In the genomic region with DNA sequence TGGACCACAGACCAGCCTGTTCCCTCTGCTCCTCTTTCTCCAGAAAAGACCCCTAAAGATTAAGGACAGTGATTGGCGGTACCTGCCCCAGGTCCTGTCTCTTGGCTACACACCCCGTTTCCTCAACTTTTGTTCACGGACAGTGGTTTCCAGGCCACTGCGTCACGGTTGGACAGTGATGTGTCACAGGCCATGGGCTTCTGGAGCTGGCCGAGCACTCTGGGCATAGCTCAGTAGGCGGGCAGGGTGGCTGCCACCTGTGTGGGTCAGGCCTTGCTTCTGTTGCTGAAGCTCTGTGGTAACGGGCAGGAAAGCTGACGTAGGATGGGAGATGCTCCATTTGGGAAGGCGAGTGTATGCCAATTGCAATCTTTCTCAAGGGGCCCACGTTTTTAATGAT, we compare ENCODE assay signal across 14 cellular contexts. TPM values are rescaled to one million over a fixed set of nuclear protein-coding genes. Genes with fewer than 3 reads are reported as not detected.
A peak's percentile ranks its signal among the peaks of the same experiment; 100 is the strongest.
DNase-seq lines count a peak whose midpoint lies in the region; ATAC-seq, FAIRE-seq and TF ChIP-seq lines count a peak whose summit lies in the region.
"Had no signal": no experiment of that assay in that cellular context is flagged by ENCODE, and none has a peak within 500 bp of the region (broad histone marks: within the 10 kb centered on the region; RNA-seq: fewer than 3 reads in every experiment).

No MANE protein-coding gene starts in this region.

- peaks cover 21% of the 10 kb centered on the region for H3K4me1 ChIP-seq in left ventricle myocardium inferior
- H3K4me1 ChIP-seq in H1 (replicated peaks in 1 of 4; ENCODE audit: control insufficient read depth in 3 of 4, insufficient read depth in 4 of 4, low read length in 3 of 4): 0 out of 7 replicates have a peak, but pooled peaks cover 0 to 2% (median 0%) of the 10 kb centered on the region in 4 experiments
- H3K4me1 ChIP-seq in parathyroid adenoma: peaks cover 21% of the 10 kb centered on the region
- H3K4me1 ChIP-seq: A549 had no signal

- H3K9ac ChIP-seq in H1 (replicated peaks in 1 of 4; ENCODE audit: extremely low read depth in 1 of 4, low read depth in 3 of 4, low read length in 3 of 4): no peak overlapping the region
- no peak overlapping the region for H3K9ac ChIP-seq in parathyroid adenoma

- H3K79me2 ChIP-seq in H1 (ENCODE audit: control insufficient read depth in 1 of 2, insufficient read depth in 2 of 2, low read length in 2 of 2): no peaks in the 10 kb centered on the region
- no peaks in the 10 kb centered on the region for H3K79me2 ChIP-seq in parathyroid adenoma

- CTCF ChIA-PET in H1 (lab: Charles Lee; ENCODE audit: partially characterized antibody): interaction anchor here (0.9 to 30.2 kb wide), 14 partner anchors 6 to 191 kb away, joined by 3 to 1283 read pairs (median 68); a partner anchor contains a TSS

- H3K4me3 ChIP-seq in left ventricle myocardium inferior (no peak overlapping the region), H1 (ENCODE audit: extremely low read depth in 1 of 4, insufficient read depth in 2 of 4, low read depth in 3 of 4, low read length in 4 of 4) (no peak overlapping the region), parathyroid adenoma (ENCODE audit: low read depth, low read length) (no peak overlapping the region)
- H3K4me3 ChIP-seq: A549 had no signal

- no peak overlapping the region for H3K18ac ChIP-seq in H1 (ENCODE audit: extremely low read depth, low read length)

- H3K23ac ChIP-seq in H1 (ENCODE audit: insufficient read length): no peak overlapping the region

- H3K27me3 ChIP-seq in left ventricle myocardium inferior (ENCODE audit: low read depth) (no peaks in the 10 kb centered on the region), H1 (replicated peaks in 1 of 4; ENCODE audit: control insufficient read depth in 3 of 4, extremely low read depth in 1 of 4, insufficient read depth in 3 of 4, low read length in 3 of 4) (no peaks in the 10 kb centered on the region; a peak in 1 of 7 replicates), parathyroid adenoma (ENCODE audit: control insufficient read depth, insufficient read depth, low read length) (no peaks in the 10 kb centered on the region)

- no peak overlapping the region for H4K91ac ChIP-seq in H1 (replicated peaks; ENCODE audit: insufficient read length, low read length)

- H3K9me3 ChIP-seq in left ventricle myocardium inferior (replicated peaks): no peaks in the 10 kb centered on the region
- no peaks in the 10 kb centered on the region for H3K9me3 ChIP-seq in H1 (ENCODE audit: insufficient read depth in 2 of 2, low read depth in 1 of 2, low read length in 1 of 2)
- H3K9me3 ChIP-seq in parathyroid adenoma (ENCODE audit: control insufficient read depth, low read length): no peaks in the 10 kb centered on the region
- H3K9me3 ChIP-seq: A549 had no signal

- no peak overlapping the region for H2BK20ac ChIP-seq in H1 (ENCODE audit: low read length)

- no peak overlapping the region for H3K4me2 ChIP-seq in H1 (ENCODE audit: insufficient read depth in 1 of 2, low read depth in 2 of 2, low read length in 2 of 2)
- no peak overlapping the region for H3K4me2 ChIP-seq in parathyroid adenoma (ENCODE audit: low read length)
- H3K4me2 ChIP-seq: A549 had no signal

- no peak overlapping the region for H2BK15ac ChIP-seq in H1 (ENCODE audit: low read length)

- no peak for TF ChIP-seq POLR2A in H1 (IDR thresholded peaks at IDR 0.05; ENCODE audit: control extremely low read depth in 1 of 2, low read depth in 2 of 2, low read length in 2 of 2)

- TF ChIP-seq RAD21 in H1 (IDR thresholded peaks at IDR 0.05 in 1 of 2, conservative IDR thresholded peaks at IDR 0.05 in 1 of 2; ENCODE audit: low read depth in 2 of 2, low read length in 2 of 2): no peak

- ATAC-seq in GM19452 (IDR thresholded peaks at IDR 0.05; ENCODE audit: unreplicated experiment) (no peak), HG03439 (IDR thresholded peaks at IDR 0.05; ENCODE audit: unreplicated experiment) (no peak)
- ATAC-seq: A549, HCT116 had no signal

- no peak overlapping the region for H3K56ac ChIP-seq in H1 (replicated peaks; ENCODE audit: insufficient read length, low read depth, low read length)

- peaks cover 50% of the 10 kb centered on the region for H3K36me3 ChIP-seq in left ventricle myocardium inferior
- H3K36me3 ChIP-seq in H1 (ENCODE audit: control insufficient read depth in 2 of 4, insufficient read depth in 4 of 4, low read length in 3 of 4): peaks cover 2 to 18% (median 13%) of the 10 kb centered on the region in 4 experiments; a peak in 7 of 8 replicates
- no peaks in the 10 kb centered on the region for H3K36me3 ChIP-seq in parathyroid adenoma (ENCODE audit: control insufficient read depth, insufficient read depth, low read length)

- no peak for FAIRE-seq in H1 (lab: Jason Lieb, UNC)
- FAIRE-seq: A549 had no signal

- no peak for TF ChIP-seq CTCF in left ventricle myocardium inferior (IDR thresholded peaks at IDR 0.05; ENCODE audit: borderline replicate concordance)
- no peak for TF ChIP-seq CTCF in H1 (IDR thresholded peaks at IDR 0.05; ENCODE audit: control extremely low read depth in 1 of 3, insufficient read depth in 1 of 3, low read depth in 1 of 3, low read length in 3 of 3)
- no peak for TF ChIP-seq CTCF in parathyroid adenoma (IDR thresholded peaks at IDR 0.05)

- no peak overlapping the region for H3K27ac ChIP-seq in left ventricle myocardium inferior (replicated peaks)
- no peak overlapping the region for H3K27ac ChIP-seq in H1 (ENCODE audit: low read depth, low read length)
- peak overlapping the region; percentile 33 for H3K27ac ChIP-seq in parathyroid adenoma
- H3K27ac ChIP-seq: A549 had no signal

- TF ChIP-seq EP300 in H1 (IDR thresholded peaks at IDR 0.05; ENCODE audit: borderline replicate concordance in 1 of 2, low read depth in 2 of 2, low read length in 2 of 2): no peak

- no peak overlapping the region for H4K5ac ChIP-seq in H1 (ENCODE audit: insufficient read length, low read depth, low read length)

- no peak overlapping the region for H3K4ac ChIP-seq in H1 (replicated peaks; ENCODE audit: insufficient read length, low read depth, low read length)

- peak; percentile 71 for DNase-seq in cardiac septum (ENCODE audit: low spot score)
- no peak for DNase-seq in left ventricle myocardium inferior
- DNase-seq in H1 (ENCODE audit: low read depth in 1 of 2, low spot score in 2 of 2): no peak
- no peak for DNase-seq in NOMO-1 (lab: John Stamatoyannopoulos, UW; ENCODE audit: unreplicated experiment in 2 of 2)
- DNase-seq: CD4-positive, CD25-positive, alpha-beta regulatory T cell; MV-4-11; NCI-H1436 treated with DMSO at 0.1 percent for 48 hours; NCI-H2081; NCI-H524 had no signal

- intact Hi-C loops in cardiac septum (cut with DNase I) (loop anchor here (10.0 kb wide), 1 partner anchor 200 kb away; no protein-coding TSS in a partner anchor), left ventricle myocardium inferior (cut with micrococcal nuclease) (no loop called here)

- H3K79me1 ChIP-seq in H1 (ENCODE audit: low read depth, low read length): peaks cover 3% of the 10 kb centered on the region; the same call in 1 of the 2 replicates

- H2AFZ ChIP-seq in H1 (ENCODE audit: low read length) (no peak overlapping the region), parathyroid adenoma (no peak overlapping the region)

- H3K23me2 ChIP-seq in H1 (ENCODE audit: low read depth, low read length): no peaks in the 10 kb centered on the region; the same call in 1 of the 2 replicates

- H4K20me1 ChIP-seq in H1 (replicated peaks in 1 of 2; ENCODE audit: control insufficient read depth in 1 of 2, insufficient read depth in 2 of 2, low read length in 2 of 2): peaks cover 11 to 18% of the 10 kb centered on the region in 2 experiments

- WGBS in H1 (ENCODE audit: extremely low coverage in 1 of 2, insufficient coverage in 1 of 2, insufficient read length in 1 of 2, insufficient replicate concordance in 2 of 2, low coverage in 1 of 2, low lambda C conversion rate in 2 of 2, missing lambda C conversion rate in 1 of 2), 2 experiments: 81% methylated on average over 11 of the region's 11 CpGs; no CpG with 5 or more reads in 1 of the 2 experiments

- POLR2A ChIA-PET in H1 (lab: Charles Lee; ENCODE audit: partially characterized antibody): interaction anchor here (1.4 to 2.6 kb wide), 3 partner anchors 78 to 92 kb away, joined by 3 to 10 read pairs (median 8); no protein-coding TSS in a partner anchor

- H3K14ac ChIP-seq in H1 (ENCODE audit: insufficient read length): no peak overlapping the region

- H2AK5ac ChIP-seq in H1 (ENCODE audit: low read depth, low read length): no peak overlapping the region

- H4K8ac ChIP-seq in H1 (ENCODE audit: extremely low read depth, insufficient read depth, low read length): peak overlapping the region; percentile 82; the same call in 1 of the 2 replicates

- H2BK12ac ChIP-seq in H1 (ENCODE audit: low read depth, low read length): no peak overlapping the region

- H2BK5ac ChIP-seq in H1 (ENCODE audit: low read depth, low read length): no peak overlapping the region

- no peak overlapping the region for H2BK120ac ChIP-seq in H1 (replicated peaks; ENCODE audit: low read depth, low read length)

TF ChIP-seq in H1, 55 proteins besides CTCF, POLR2A, EP300 and RAD21:
- no peak for TF ChIP-seq HDAC6 (IDR thresholded peaks at IDR 0.05; ENCODE audit: low read depth, low read length)
- TF ChIP-seq BACH1 (IDR thresholded peaks at IDR 0.05; ENCODE audit: low read length): no peak
TF ChIP-seq in H1: peak in this region for 0.

RNA-seq across cellular contexts. Expression of a gene that starts 13.6 kb away (rescaled TPM):
- total RNA-seq in cardiac septum (12.2 TPM), left ventricle myocardium inferior (22.8 TPM)
- total RNA-seq in H1 (2021; fragmentation: NEBNext Ultra II Directional; extraction: Animal tissue kit (Norgen Biotek cat#: 25700)): 29.9 and 31.3 TPM in 2 replicates
- 14.8 and 15.3 TPM in 2 replicates for polyA plus RNA-seq in H1 (2011; rRNA removed)
- polyA plus RNA-seq in H1 (2011; cell fraction: cytosol; rRNA removed): 19.8 TPM
- polyA plus RNA-seq in H1 (2011; cell fraction: nucleus; rRNA removed): 34.3 TPM
- 16.3 to 20.5 TPM (median 20.1 TPM) in 4 replicates for polyA plus RNA-seq in H1 (2012, experiment 1 of 2)
- 5.1 TPM for polyA plus RNA-seq in H1 (2012, experiment 2 of 2)
- polyA plus RNA-seq in H1 (2013, experiment 1 of 2): 12.3 TPM
- 11.4 TPM for polyA plus RNA-seq in H1 (2013, experiment 2 of 2)
- polyA minus RNA-seq in H1 (2011; rRNA and poly(A)+ RNA removed): 29.7 and 37.5 TPM in 2 replicates
- polyA minus RNA-seq in H1 (2011; cell fraction: cytosol; rRNA and poly(A)+ RNA removed): 26.1 TPM
- polyA minus RNA-seq in H1 (2011; cell fraction: nucleus; rRNA and poly(A)+ RNA removed): 16.7 TPM
